Comparison of ENCODE assay signal across 8 cellular contexts in genomic region chr3:35659808-35660207, GRCh38. TPM values are rescaled to one million over a fixed set of nuclear protein-coding genes. Genes with fewer than 3 reads are reported as not detected.
DNase-seq lines count a peak whose midpoint lies in the region; ATAC-seq and TF ChIP-seq lines count a peak whose summit lies in the region.
"Had no signal": no experiment of that assay in that cellular context is flagged by ENCODE, and none has a peak within 500 bp of the region (broad histone marks: within the 10 kb centered on the region; RNA-seq: fewer than 3 reads in every experiment).

No MANE protein-coding gene starts in this region.

- H4K20me1 ChIP-seq in osteoblast (ENCODE audit: insufficient read depth, low read length), result no peaks in the 10 kb centered on the region

- intact Hi-C loops in sciatic nerve (cut with DNase I), result loop anchor here (1.0 kb wide), 1 partner anchor 25 kb away; no protein-coding TSS in a partner anchor

- no peak overlapping the region for H3K4me3 ChIP-seq in GM12875 (ENCODE audit: low read depth, low read length)
- no peak overlapping the region for H3K4me3 ChIP-seq in brain microvascular endothelial cell (ENCODE audit: low read depth, low read length)
- no peak overlapping the region for H3K4me3 ChIP-seq in osteoblast (ENCODE audit: insufficient read depth, low read length)

- no peaks in the 10 kb centered on the region for H3K4me1 ChIP-seq in osteoblast (ENCODE audit: insufficient read depth, low read length)

- ATAC-seq in sciatic nerve, result no peak
- ATAC-seq: T-cell had no signal

- peak; percentile 16; the same call in 1 of the 2 replicates for TF ChIP-seq CTCF in GM12875 (IDR thresholded peaks at IDR 0.05; ENCODE audit: borderline replicate concordance, insufficient read depth, low read depth, low read length)
- TF ChIP-seq CTCF in brain microvascular endothelial cell (IDR thresholded peaks at IDR 0.05; ENCODE audit: low read depth, low read length, missing control alignments), result peak; percentile 54
- peak; percentile 33 for TF ChIP-seq CTCF in progenitor cell of endocrine pancreas (IDR thresholded peaks at IDR 0.05; ENCODE audit: unreplicated experiment)
- no peak for TF ChIP-seq CTCF in osteoblast (IDR thresholded peaks at IDR 0.05; ENCODE audit: extremely low read depth, low read depth, low read length)

- H3K36me3 ChIP-seq in brain microvascular endothelial cell (replicated peaks) (no peaks in the 10 kb centered on the region), osteoblast (ENCODE audit: insufficient read depth, low read length) (no peaks in the 10 kb centered on the region)

- in situ Hi-C loops in brain microvascular endothelial cell (cut with HindIII; ENCODE audit: low pct_ligation_motif_present, low sequenced_read_pairs), result no loop called here

- H3K27me3 Mint-ChIP-seq in progenitor cell of endocrine pancreas, result peaks cover 13% of the 10 kb centered on the region
- H3K27me3 Mint-ChIP-seq: T-cell had no signal

- H3K27me3 ChIP-seq in brain microvascular endothelial cell (replicated peaks), result no peaks in the 10 kb centered on the region
- H3K27me3 ChIP-seq in osteoblast (ENCODE audit: insufficient read depth, low read length), result no peaks in the 10 kb centered on the region

- no peak overlapping the region for H2AFZ ChIP-seq in osteoblast (ENCODE audit: low read length)

- no peak overlapping the region for H3K4me3 Mint-ChIP-seq in progenitor cell of endocrine pancreas (ENCODE audit: low read depth)
- H3K4me3 Mint-ChIP-seq: T-cell had no signal

- H3K9me3 ChIP-seq in osteoblast (ENCODE audit: low read depth, low read length), result no peaks in the 10 kb centered on the region

- DNase-seq in NCI-H2029 treated with DMSO at 0.1 percent for 48 hours (lab: John Stamatoyannopoulos, UW) (peak; percentile 19), brain microvascular endothelial cell (no peak), progenitor cell of endocrine pancreas (ENCODE audit: low spot score, unreplicated experiment) (no peak), sciatic nerve (ENCODE audit: low spot score) (no peak), osteoblast (ENCODE audit: insufficient read length, low spot score, missing footprints) (no peak)
- DNase-seq in stimulated activated CD4-positive, alpha-beta T cell treated with anti-CD3 and anti-CD28 coated beads, Interleukin-2, amount 100 ng/mL, for 24 hours, result no peak
- DNase-seq: T-cell had no signal

- no peaks in the 10 kb centered on the region for H3K79me2 ChIP-seq in osteoblast (ENCODE audit: insufficient read depth, low read length)

- H3K27ac Mint-ChIP-seq in progenitor cell of endocrine pancreas, result no peak overlapping the region
- H3K27ac Mint-ChIP-seq: T-cell had no signal

- H3K36me3 Mint-ChIP-seq in progenitor cell of endocrine pancreas (ENCODE audit: insufficient read depth), result no peaks in the 10 kb centered on the region
- H3K36me3 Mint-ChIP-seq: T-cell had no signal

- H3K4me2 ChIP-seq in osteoblast (ENCODE audit: insufficient read depth, low read length), result no peak overlapping the region

- peaks cover 5% of the 10 kb centered on the region for H3K4me1 Mint-ChIP-seq in progenitor cell of endocrine pancreas (ENCODE audit: low read depth)
- H3K4me1 Mint-ChIP-seq: T-cell had no signal

- H3K9me3 Mint-ChIP-seq in progenitor cell of endocrine pancreas (ENCODE audit: low read depth), result no peaks in the 10 kb centered on the region
- H3K9me3 Mint-ChIP-seq: T-cell had no signal

- no peak overlapping the region for H3K27ac ChIP-seq in brain microvascular endothelial cell
- no peak overlapping the region for H3K27ac ChIP-seq in osteoblast (ENCODE audit: low read depth, low read length)

RNA-seq across cellular contexts. Expression of gene ARPP21, which starts 20.5 kb away (rescaled TPM):
- total RNA-seq in progenitor cell of endocrine pancreas (not detected in 2 replicates), sciatic nerve (0.62 TPM), osteoblast (not detected in 2 replicates)
- total RNA-seq: T-cell had no signal
